ENCODE assay signal across 8 cellular contexts in genomic region chr16:83862661-83863060, GRCh38.
"Had no signal": no experiment of that assay in that cellular context is flagged by ENCODE, and none has a peak within 500 bp of the region (broad histone marks: within the 10 kb centered on the region; RNA-seq: fewer than 3 reads in every experiment).

No MANE protein-coding gene starts in this region.

- H2AFZ ChIP-seq: GM23248 had no signal

- H3K4me3 ChIP-seq: GM23248 had no signal

- H3K9ac ChIP-seq: GM23248 had no signal

- H3K27ac Mint-ChIP-seq: H9, IgD-negative memory B cell had no signal

- H3K4me3 Mint-ChIP-seq: H9, IgD-negative memory B cell had no signal

- H3K36me3 Mint-ChIP-seq: IgD-negative memory B cell had no signal

- FAIRE-seq: H54 had no signal

- DNase-seq: GM23248, GOT3, H9, HCEC 1CT, KG1 had no signal

- H3K27ac ChIP-seq: GM23248, HL-60 had no signal
